In genomic region chr6:27126046-27126814, GRCh38 we compare ENCODE assay signal across 9 cellular contexts.
DNase-seq lines count a peak whose midpoint lies in the region; ATAC-seq, FAIRE-seq and TF ChIP-seq lines count a peak whose summit lies in the region.
"Had no signal": no experiment of that assay in that cellular context is flagged by ENCODE, and none has a peak within 500 bp of the region (broad histone marks: within the 10 kb centered on the region; RNA-seq: fewer than 3 reads in every experiment).

No MANE protein-coding gene starts in this region.

- peak overlapping the region; percentile 54 to 56 for H3K27ac ChIP-seq in left lung
- H3K27ac ChIP-seq in tibial artery, result peak overlapping the region; percentile 61 to 65
- H3K27ac ChIP-seq: C4-2B had no signal

- H3K27me3 ChIP-seq in left lung (no peaks in the 10 kb centered on the region), tibial artery (no peaks in the 10 kb centered on the region)

- H3K9me3 Mint-ChIP-seq in activated naive CD4-positive, alpha-beta T cell treated with anti-CD3 and anti-CD28 coated beads, Interleukin-2, amount 10 ng/mL, durations not matched to agents 7 days and 5 days, result no peaks in the 10 kb centered on the region

- peaks cover 5% of the 10 kb centered on the region for H3K36me3 Mint-ChIP-seq in activated naive CD4-positive, alpha-beta T cell treated with anti-CD3 and anti-CD28 coated beads, Interleukin-2, amount 10 ng/mL, durations not matched to agents 7 days and 5 days
- H3K36me3 Mint-ChIP-seq in T-helper 17 cell (ENCODE audit: low read depth), result no peaks in the 10 kb centered on the region

- ATAC-seq in T-helper 17 cell, result no peak
- no peak for ATAC-seq in left lung
- ATAC-seq in GM21529 (IDR thresholded peaks at IDR 0.05; ENCODE audit: unreplicated experiment), result no peak
- no peak for ATAC-seq in HG03521 (IDR thresholded peaks at IDR 0.05; ENCODE audit: unreplicated experiment)

- H3K4me3 ChIP-seq in left lung (no peak overlapping the region), tibial artery (peak overlapping the region; percentile 39 to 51)

- TF ChIP-seq CTCF in left lung (IDR thresholded peaks at IDR 0.05), result no peak
- no peak for TF ChIP-seq CTCF in tibial artery (IDR thresholded peaks at IDR 0.05)

- CTCF ChIA-PET in activated naive CD4-positive, alpha-beta T cell treated with anti-CD3 and anti-CD28 coated beads, Interleukin-2, amount 10 ng/mL, durations not matched to agents 7 days and 5 days (lab: Charles Lee), result interaction anchor here (1.0 to 2.2 kb wide), 7 partner anchors 19 to 769 kb away, joined by 4 to 14 read pairs (median 4); no protein-coding TSS in a partner anchor

- no peaks in the 10 kb centered on the region for H3K27me3 Mint-ChIP-seq in activated naive CD4-positive, alpha-beta T cell treated with anti-CD3 and anti-CD28 coated beads, Interleukin-2, amount 10 ng/mL, durations not matched to agents 7 days and 5 days
- no peaks in the 10 kb centered on the region for H3K27me3 Mint-ChIP-seq in T-helper 17 cell

- H3K36me3 ChIP-seq in left lung (no peaks in the 10 kb centered on the region), tibial artery (no peaks in the 10 kb centered on the region)

- no peaks in the 10 kb centered on the region for H3K9me3 ChIP-seq in T-helper 17 cell (ENCODE audit: control insufficient read depth, low read length, poor library complexity, severe bottlenecking)
- no peaks in the 10 kb centered on the region for H3K9me3 ChIP-seq in left lung
- H3K9me3 ChIP-seq in tibial artery, result no peaks in the 10 kb centered on the region

- DNase-seq in activated naive CD4-positive, alpha-beta T cell treated with anti-CD3 and anti-CD28 coated beads, Interleukin-2, amount 10 ng/mL, durations not matched to agents 7 days and 5 days, result no peak
- no peak for DNase-seq in activated naive CD4-positive, alpha-beta T cell treated with Interleukin-2 at 50 U/mL for 16 hours
- DNase-seq in T-helper 17 cell, result no peak
- no peak for DNase-seq in left lung
- DNase-seq in tibial artery, result no peak
- DNase-seq in HTR-8/SVneo (ENCODE audit: insufficient read length, low spot score), result no peak

- peak overlapping the region; percentile 77 for H3K4me3 Mint-ChIP-seq in activated naive CD4-positive, alpha-beta T cell treated with anti-CD3 and anti-CD28 coated beads, Interleukin-2, amount 10 ng/mL, durations not matched to agents 7 days and 5 days
- H3K4me3 Mint-ChIP-seq in T-helper 17 cell, result no peak overlapping the region

- H3K4me1 ChIP-seq in left lung (peaks cover 4 to 13% of the 10 kb centered on the region in 2 donors), tibial artery (no peaks in the 10 kb centered on the region)

- no peak for FAIRE-seq in HTR-8/SVneo (lab: Jason Lieb, UNC)

- H3K27ac Mint-ChIP-seq in activated naive CD4-positive, alpha-beta T cell treated with anti-CD3 and anti-CD28 coated beads, Interleukin-2, amount 10 ng/mL, durations not matched to agents 7 days and 5 days, result peak overlapping the region; percentile 89
- H3K27ac Mint-ChIP-seq in T-helper 17 cell, result peak overlapping the region; percentile 79

- intact Hi-C loops in left lung (cut with DNase I) (no loop called here), tibial artery (cut with DNase I; ENCODE audit: low total_unique reads) (no loop called here)

- H3K4me1 Mint-ChIP-seq in activated naive CD4-positive, alpha-beta T cell treated with anti-CD3 and anti-CD28 coated beads, Interleukin-2, amount 10 ng/mL, durations not matched to agents 7 days and 5 days, result peaks cover 67% of the 10 kb centered on the region
- peaks cover 11% of the 10 kb centered on the region for H3K4me1 Mint-ChIP-seq in T-helper 17 cell

Comparison
In these comparisons a context has a peak if more than half of its experiments do, and no peak if none do; other contexts are left out.
1. H3K4me3 ChIP-seq: peak in tibial artery (2 of 2); none in left lung (0 of 2).